8 cellular contexts compared by ENCODE assay signal in genomic region chr6:139375239-139376053, GRCh38. TPM values are rescaled to one million over a fixed set of nuclear protein-coding genes. Genes with fewer than 3 reads are reported as not detected.
A peak's percentile ranks its signal among the peaks of the same experiment; 100 is the strongest.
DNase-seq lines count a peak whose midpoint lies in the region; ATAC-seq lines count a peak whose summit lies in the region.

No MANE protein-coding gene starts in this region.

- peak overlapping the region; percentile 63 for H3K4me3 ChIP-seq in endocrine pancreas (ENCODE audit: control insufficient read depth, insufficient read depth, low read length)
- peak overlapping the region; percentile 97 for H3K4me3 ChIP-seq in mesodermal cell (ENCODE audit: extremely low read depth, insufficient read depth, low read length, poor library complexity, severe bottlenecking)

- peak; percentile 50 for ATAC-seq in GM21360 (IDR thresholded peaks at IDR 0.05; ENCODE audit: unreplicated experiment)

- peaks cover 9% of the 10 kb centered on the region for H3K36me3 ChIP-seq in endocrine pancreas (ENCODE audit: control insufficient read depth, insufficient read depth, low read length)
- H3K36me3 ChIP-seq in mesodermal cell (ENCODE audit: control insufficient read depth, insufficient read depth, low read length) = peaks cover 28% of the 10 kb centered on the region

- H3K9me3 ChIP-seq in endocrine pancreas (ENCODE audit: control insufficient read depth, low read length) (no peaks in the 10 kb centered on the region), mesodermal cell (ENCODE audit: control insufficient read depth, low read length) (no peaks in the 10 kb centered on the region)

- DNase-seq in COLO668 (lab: John Stamatoyannopoulos, UW; ENCODE audit: unreplicated experiment) = peak; percentile 86
- peak; percentile 95 for DNase-seq in HT1080 (ENCODE audit: low read depth)
- DNase-seq in NOMO-1 (lab: John Stamatoyannopoulos, UW; ENCODE audit: unreplicated experiment in 2 of 2) = peak; percentile 98
- peak; percentile 61 to 65 (median 64) for DNase-seq in activated CD8-positive, alpha-beta memory T cell treated with anti-CD3 and anti-CD28 coated beads for 48 hours (ENCODE audit: low read depth in 2 of 3, low spot score in 2 of 3)
- DNase-seq in stimulated activated CD8-positive, alpha-beta memory T cell treated with anti-CD3 and anti-CD28 coated beads, Interleukin-15, amount 100 ng/mL, for 24 hours (ENCODE audit: low read depth) = peak; percentile 61

- peak overlapping the region; percentile 96 for H3K27ac ChIP-seq in mesodermal cell (ENCODE audit: low read depth, low read length, severe bottlenecking)

- 0 to 1% methylated on average over 26 to 37 of the region's 45 CpGs for WGBS in mesodermal cell (ENCODE audit: insufficient coverage in 2 of 2), 2 experiments

- peak overlapping the region; percentile 36 for H3K9ac ChIP-seq in endocrine pancreas (ENCODE audit: control insufficient read depth, insufficient read depth, low read length)

- peaks cover 6% of the 10 kb centered on the region for H3K4me1 ChIP-seq in endocrine pancreas (ENCODE audit: control insufficient read depth, insufficient read depth, low read length)
- H3K4me1 ChIP-seq in mesodermal cell (ENCODE audit: control insufficient read depth, insufficient read depth, low read length, poor library complexity, severe bottlenecking) = peaks cover 33% of the 10 kb centered on the region

- no peaks in the 10 kb centered on the region for H3K27me3 ChIP-seq in endocrine pancreas (ENCODE audit: control insufficient read depth, insufficient read depth, low read length)

RNA-seq across cellular contexts. Expression of gene CITED2, which starts 1.0 kb away (rescaled TPM):
- 54.5 and 82.3 TPM in 2 replicates for total RNA-seq in HT1080 (2014; rRNA removed; shearing (Covaris generic))
- polyA plus RNA-seq in HT1080 (2015; cell fraction: cytosol; rRNA removed) = 72.2 and 74.7 TPM in 2 replicates
- 97.8 and 98.5 TPM in 2 replicates for polyA plus RNA-seq in HT1080 (2015; cell fraction: nucleus; rRNA removed)
- polyA plus RNA-seq in mesodermal cell (2013, experiment 1 of 2) = 203 TPM
- 188 TPM for polyA plus RNA-seq in mesodermal cell (2013, experiment 2 of 2)

Comparison
In these comparisons a context has a peak if more than half of its experiments do, and no peak if none do; other contexts are left out.
1. Peak in every context shown above with its lines: DNase-seq, ATAC-seq, H3K4me3 ChIP-seq and H3K27ac ChIP-seq.